8 cellular contexts compared by ENCODE assay signal in genomic region chr2:28390241-28390856, GRCh38. TPM values are rescaled to one million over a fixed set of nuclear protein-coding genes. Genes with fewer than 3 reads are reported as not detected.
A peak's percentile ranks its signal among the peaks of the same experiment; 100 is the strongest.
DNase-seq lines count a peak whose midpoint lies in the region; ATAC-seq, FAIRE-seq and TF ChIP-seq lines count a peak whose summit lies in the region.

No MANE protein-coding gene starts in this region.

- no peak for TF ChIP-seq CTCF in MM.1S (IDR thresholded peaks at IDR 0.05; ENCODE audit: low read length)
- TF ChIP-seq CTCF in astrocyte (IDR thresholded peaks at IDR 0.05; ENCODE audit: insufficient read depth, low read depth, low read length) = no peak
- no peak for TF ChIP-seq CTCF in hepatocyte (IDR thresholded peaks at IDR 0.05; ENCODE audit: poor library complexity)

- H3K9ac ChIP-seq in MM.1S (ENCODE audit: low read length) = peak overlapping the region; percentile 96
- H3K9ac ChIP-seq in astrocyte (ENCODE audit: low read length) = peak overlapping the region; percentile 97

- DNase-seq in NCI-H2029 (lab: John Stamatoyannopoulos, UW) = peak; percentile 58
- DNase-seq in NCI-H2029 treated with DMSO at 0.1 percent for 48 hours (lab: John Stamatoyannopoulos, UW) = no peak
- DNase-seq in MM.1S = peak; percentile 88
- peak; percentile 85 for DNase-seq in T-helper 22 cell (ENCODE audit: low read depth)
- peak; percentile 90 for DNase-seq in astrocyte (ENCODE audit: low read depth)
- peak; percentile 94 for DNase-seq in hepatocyte (ENCODE audit: low spot score)
- peak; percentile 90 for DNase-seq in retina
- peak; percentile 95 for DNase-seq in aorta

- H3K27ac ChIP-seq in MM.1S (ENCODE audit: low read length) (peak overlapping the region; percentile 98), astrocyte (ENCODE audit: low read depth, low read length) (peak overlapping the region; percentile 94), hepatocyte (peak overlapping the region; percentile 100), aorta (ENCODE audit: low read depth in 1 of 2, low read length in 2 of 2) (peak overlapping the region; percentile 84 to 99)

- peak; percentile 54 for ATAC-seq in aorta (ENCODE audit: low FRiP score)

- no peak for FAIRE-seq in astrocyte (lab: Jason Lieb, UNC)

- no peaks in the 10 kb centered on the region for H4K20me1 ChIP-seq in MM.1S (ENCODE audit: insufficient read depth, low read length)
- H4K20me1 ChIP-seq in astrocyte (ENCODE audit: insufficient read depth, low read length) = peaks cover 13% of the 10 kb centered on the region
- H4K20me1 ChIP-seq in hepatocyte (ENCODE audit: insufficient read depth, poor library complexity, severe bottlenecking) = peaks cover 13% of the 10 kb centered on the region

- intact Hi-C loops in aorta (cut with DNase I) = loop anchor here (2.0 to 10.0 kb wide), 5 partner anchors 113 to 683 kb away; no protein-coding TSS in a partner anchor

- H3K4me1 ChIP-seq in MM.1S (ENCODE audit: low read length) = peaks cover 3% of the 10 kb centered on the region; the same call in 1 of the 2 replicates
- peaks cover 36% of the 10 kb centered on the region for H3K4me1 ChIP-seq in astrocyte (ENCODE audit: insufficient read depth, low read length)
- peaks cover 10% of the 10 kb centered on the region for H3K4me1 ChIP-seq in hepatocyte (ENCODE audit: insufficient read depth)
- no peaks in the 10 kb centered on the region for H3K4me1 ChIP-seq in aorta (ENCODE audit: control insufficient read depth in 1 of 2, insufficient read depth in 2 of 2, low read length in 2 of 2)

- peak overlapping the region; percentile 98 for H3K4me3 ChIP-seq in MM.1S (ENCODE audit: low read length)
- H3K4me3 ChIP-seq in astrocyte (ENCODE audit: insufficient read depth, low read depth, low read length) = peak overlapping the region; percentile 82
- H3K4me3 ChIP-seq in hepatocyte = peak overlapping the region; percentile 37
- H3K4me3 ChIP-seq in aorta (ENCODE audit: low read length in 2 of 2) = peak overlapping the region; percentile 44 to 63

- H3K9me2 ChIP-seq in MM.1S (replicated peaks; ENCODE audit: insufficient read depth, low read length) (no peaks in the 10 kb centered on the region), hepatocyte (replicated peaks; ENCODE audit: insufficient read depth) (no peaks in the 10 kb centered on the region)

- H3K4me2 ChIP-seq in MM.1S (ENCODE audit: low read depth, low read length) (peak overlapping the region; percentile 99), astrocyte (ENCODE audit: low read length) (peak overlapping the region; percentile 95), hepatocyte (peak overlapping the region; percentile 90)

- H3K27me3 Mint-ChIP-seq in astrocyte (ENCODE audit: low read depth, unreplicated experiment) = no peaks in the 10 kb centered on the region

- peaks cover 20% of the 10 kb centered on the region for H3K4me1 Mint-ChIP-seq in astrocyte (ENCODE audit: low read depth, unreplicated experiment)

- H2AFZ ChIP-seq in MM.1S (ENCODE audit: low read length) = peak overlapping the region; percentile 90
- peak overlapping the region; percentile 55 for H2AFZ ChIP-seq in astrocyte (ENCODE audit: low read depth, low read length)
- H2AFZ ChIP-seq in hepatocyte = peak overlapping the region; percentile 34

- H3K36me3 ChIP-seq in MM.1S (replicated peaks; ENCODE audit: insufficient read depth, low read length) (no peaks in the 10 kb centered on the region), astrocyte (ENCODE audit: insufficient read depth, low read length) (no peaks in the 10 kb centered on the region), hepatocyte (replicated peaks; ENCODE audit: insufficient read depth, low read depth) (no peaks in the 10 kb centered on the region), aorta (ENCODE audit: control insufficient read depth in 1 of 2, insufficient read depth in 2 of 2, low read length in 1 of 2) (no peaks in the 10 kb centered on the region)

- H3K27ac Mint-ChIP-seq in astrocyte (ENCODE audit: unreplicated experiment) = peak overlapping the region; percentile 99

- peak overlapping the region; percentile 82 for H3K4me3 Mint-ChIP-seq in astrocyte (ENCODE audit: unreplicated experiment)

- peaks cover 18% of the 10 kb centered on the region for H3K79me2 ChIP-seq in MM.1S (ENCODE audit: low read length)
- peaks cover 25% of the 10 kb centered on the region for H3K79me2 ChIP-seq in astrocyte (ENCODE audit: insufficient read depth, low read length)
- H3K79me2 ChIP-seq in hepatocyte = peaks cover 25% of the 10 kb centered on the region

- WGBS in hepatocyte (ENCODE audit: low lambda C conversion rate, missing lambda C conversion rate) = under 1% methylated on average over 28 of the region's 53 CpGs
- 0% methylated on average over 38 to 53 of the region's 53 CpGs for WGBS in aorta, 2 donors

- H3K27me3 ChIP-seq in MM.1S (replicated peaks; ENCODE audit: insufficient read depth, low read length) (no peaks in the 10 kb centered on the region), astrocyte (ENCODE audit: insufficient read depth, low read length) (no peaks in the 10 kb centered on the region), hepatocyte (no peaks in the 10 kb centered on the region), aorta (ENCODE audit: control insufficient read depth in 1 of 2, insufficient read depth in 2 of 2, low read length in 1 of 2) (no peaks in the 10 kb centered on the region)

- peaks cover 30% of the 10 kb centered on the region for H3F3A ChIP-seq in MM.1S (ENCODE audit: insufficient read depth, low read length)

- H3K9me3 ChIP-seq in MM.1S (replicated peaks; ENCODE audit: insufficient read depth, low read length) (no peaks in the 10 kb centered on the region), astrocyte (ENCODE audit: insufficient read depth, low read depth, low read length) (no peaks in the 10 kb centered on the region), hepatocyte (ENCODE audit: low read depth) (no peaks in the 10 kb centered on the region), aorta (ENCODE audit: control insufficient read depth, low read length) (no peaks in the 10 kb centered on the region)

- H3K36me3 Mint-ChIP-seq in astrocyte (ENCODE audit: low read depth, unreplicated experiment) = peaks cover 5% of the 10 kb centered on the region

- H3K9me3 Mint-ChIP-seq in astrocyte (ENCODE audit: unreplicated experiment) = no peaks in the 10 kb centered on the region

RNA-seq across cellular contexts. Expression of gene FOSL2, which starts 2.3 kb away (rescaled TPM):
- 156 and 158 TPM in 2 replicates for total RNA-seq in astrocyte
- 148 and 164 TPM in 2 replicates for total RNA-seq in hepatocyte
- 84.0 and 91.1 TPM in 2 replicates for polyA plus RNA-seq in hepatocyte
- 100 to 1,000 TPM; 184 to 260 TPM for total RNA-seq in aorta
- polyA plus RNA-seq in aorta = 10 to 100 TPM; 20.0 to 33.2 TPM

Comparison
In these comparisons a context has a peak if more than half of its experiments do, and no peak if none do; other contexts are left out.
1. H2AFZ ChIP-seq: peak in every context shown above with its lines; median percentile 90 in MM.1S; 55 in astrocyte; 34 in hepatocyte.
2. H3K4me3 ChIP-seq: peak in every context shown above with its lines; median percentile 98 in MM.1S; 82 in astrocyte; 54 in aorta; 37 in hepatocyte.